In the genomic region with DNA sequence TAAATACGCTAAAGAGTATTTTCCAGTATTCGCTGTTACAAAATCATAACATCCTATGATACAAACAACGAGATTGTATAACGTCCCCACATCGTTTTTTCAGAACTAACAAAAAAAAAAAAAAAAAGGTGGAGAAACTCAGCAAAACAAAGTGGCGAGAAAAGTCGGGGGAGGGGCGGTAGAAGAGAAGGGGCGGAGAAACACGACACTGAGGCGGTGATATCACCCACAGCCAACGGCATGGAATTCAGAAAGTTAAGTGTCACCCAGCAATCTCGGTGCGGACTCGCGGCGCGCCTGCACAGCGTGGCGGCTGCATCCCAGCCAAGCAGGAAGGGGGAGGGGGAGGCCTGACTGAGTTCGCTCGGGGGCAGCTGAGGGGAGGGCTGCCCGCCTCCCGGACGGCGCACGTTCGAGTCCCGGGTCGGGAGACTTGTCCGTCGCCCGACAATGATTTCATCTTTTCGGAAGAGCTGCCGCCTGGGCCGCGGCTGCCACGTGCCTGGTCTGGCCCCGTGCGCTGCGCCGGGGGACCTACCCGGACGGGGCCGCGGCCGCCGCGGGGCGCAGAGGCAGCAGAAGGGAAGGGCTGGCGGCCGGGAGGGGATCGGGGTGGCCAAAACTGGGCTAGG, we compare ENCODE assay signal across 1 cellular context.
TF ChIP-seq lines count a peak whose summit lies in the region.

No MANE protein-coding gene starts in this region.

TF ChIP-seq in WTC11, 78 proteins besides CTCF, POLR2A, EP300 and RAD21 (continued from another document):
- TF ChIP-seq, protein P1, sequence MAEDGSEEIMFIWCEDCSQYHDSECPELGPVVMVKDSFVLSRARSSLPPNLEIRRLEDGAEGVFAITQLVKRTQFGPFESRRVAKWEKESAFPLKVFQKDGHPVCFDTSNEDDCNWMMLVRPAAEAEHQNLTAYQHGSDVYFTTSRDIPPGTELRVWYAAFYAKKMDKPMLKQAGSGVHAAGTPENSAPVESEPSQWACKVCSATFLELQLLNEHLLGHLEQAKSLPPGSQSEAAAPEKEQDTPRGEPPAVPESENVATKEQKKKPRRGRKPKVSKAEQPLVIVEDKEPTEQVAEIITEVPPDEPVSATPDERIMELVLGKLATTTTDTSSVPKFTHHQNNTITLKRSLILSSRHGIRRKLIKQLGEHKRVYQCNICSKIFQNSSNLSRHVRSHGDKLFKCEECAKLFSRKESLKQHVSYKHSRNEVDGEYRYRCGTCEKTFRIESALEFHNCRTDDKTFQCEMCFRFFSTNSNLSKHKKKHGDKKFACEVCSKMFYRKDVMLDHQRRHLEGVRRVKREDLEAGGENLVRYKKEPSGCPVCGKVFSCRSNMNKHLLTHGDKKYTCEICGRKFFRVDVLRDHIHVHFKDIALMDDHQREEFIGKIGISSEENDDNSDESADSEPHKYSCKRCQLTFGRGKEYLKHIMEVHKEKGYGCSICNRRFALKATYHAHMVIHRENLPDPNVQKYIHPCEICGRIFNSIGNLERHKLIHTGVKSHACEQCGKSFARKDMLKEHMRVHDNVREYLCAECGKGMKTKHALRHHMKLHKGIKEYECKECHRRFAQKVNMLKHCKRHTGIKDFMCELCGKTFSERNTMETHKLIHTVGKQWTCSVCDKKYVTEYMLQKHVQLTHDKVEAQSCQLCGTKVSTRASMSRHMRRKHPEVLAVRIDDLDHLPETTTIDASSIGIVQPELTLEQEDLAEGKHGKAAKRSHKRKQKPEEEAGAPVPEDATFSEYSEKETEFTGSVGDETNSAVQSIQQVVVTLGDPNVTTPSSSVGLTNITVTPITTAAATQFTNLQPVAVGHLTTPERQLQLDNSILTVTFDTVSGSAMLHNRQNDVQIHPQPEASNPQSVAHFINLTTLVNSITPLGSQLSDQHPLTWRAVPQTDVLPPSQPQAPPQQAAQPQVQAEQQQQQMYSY (CRISPR knock-in tag; IDR thresholded peaks at IDR 0.05), result 0 out of 2 replicates have a peak, but pooled peaks have one; percentile 41
- TF ChIP-seq, protein P2, sequence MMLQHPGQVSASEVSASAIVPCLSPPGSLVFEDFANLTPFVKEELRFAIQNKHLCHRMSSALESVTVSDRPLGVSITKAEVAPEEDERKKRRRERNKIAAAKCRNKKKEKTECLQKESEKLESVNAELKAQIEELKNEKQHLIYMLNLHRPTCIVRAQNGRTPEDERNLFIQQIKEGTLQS (CRISPR knock-in tag; conservative IDR thresholded peaks at IDR 0.05), result no peak
- TF ChIP-seq, protein P3, sequence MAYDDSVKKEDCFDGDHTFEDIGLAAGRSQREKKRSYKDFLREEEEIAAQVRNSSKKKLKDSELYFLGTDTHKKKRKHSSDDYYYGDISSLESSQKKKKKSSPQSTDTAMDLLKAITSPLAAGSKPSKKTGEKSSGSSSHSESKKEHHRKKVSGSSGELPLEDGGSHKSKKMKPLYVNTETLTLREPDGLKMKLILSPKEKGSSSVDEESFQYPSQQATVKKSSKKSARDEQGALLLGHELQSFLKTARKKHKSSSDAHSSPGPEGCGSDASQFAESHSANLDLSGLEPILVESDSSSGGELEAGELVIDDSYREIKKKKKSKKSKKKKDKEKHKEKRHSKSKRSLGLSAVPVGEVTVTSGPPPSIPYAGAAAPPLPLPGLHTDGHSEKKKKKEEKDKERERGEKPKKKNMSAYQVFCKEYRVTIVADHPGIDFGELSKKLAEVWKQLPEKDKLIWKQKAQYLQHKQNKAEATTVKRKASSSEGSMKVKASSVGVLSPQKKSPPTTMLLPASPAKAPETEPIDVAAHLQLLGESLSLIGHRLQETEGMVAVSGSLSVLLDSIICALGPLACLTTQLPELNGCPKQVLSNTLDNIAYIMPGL (CRISPR knock-in tag; IDR thresholded peaks at IDR 0.05), result peak; percentile 59; the same call in 1 of the 2 replicates
- TF ChIP-seq, protein P4, sequence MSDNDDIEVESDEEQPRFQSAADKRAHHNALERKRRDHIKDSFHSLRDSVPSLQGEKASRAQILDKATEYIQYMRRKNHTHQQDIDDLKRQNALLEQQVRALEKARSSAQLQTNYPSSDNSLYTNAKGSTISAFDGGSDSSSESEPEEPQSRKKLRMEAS (CRISPR knock-in tag; IDR thresholded peaks at IDR 0.05), result 0 out of 2 replicates have a peak, but pooled peaks have one; percentile 44
- TF ChIP-seq TEAD1 (CRISPR knock-in tag; IDR thresholded peaks at IDR 0.05) (peak; percentile 76; the same call in 1 of the 2 replicates), KAT7 (CRISPR knock-in tag; IDR thresholded peaks at IDR 0.05; ENCODE audit: borderline replicate concordance) (0 out of 2 replicates have a peak, but pooled peaks have one; percentile 35)
- TF ChIP-seq, protein P5, sequence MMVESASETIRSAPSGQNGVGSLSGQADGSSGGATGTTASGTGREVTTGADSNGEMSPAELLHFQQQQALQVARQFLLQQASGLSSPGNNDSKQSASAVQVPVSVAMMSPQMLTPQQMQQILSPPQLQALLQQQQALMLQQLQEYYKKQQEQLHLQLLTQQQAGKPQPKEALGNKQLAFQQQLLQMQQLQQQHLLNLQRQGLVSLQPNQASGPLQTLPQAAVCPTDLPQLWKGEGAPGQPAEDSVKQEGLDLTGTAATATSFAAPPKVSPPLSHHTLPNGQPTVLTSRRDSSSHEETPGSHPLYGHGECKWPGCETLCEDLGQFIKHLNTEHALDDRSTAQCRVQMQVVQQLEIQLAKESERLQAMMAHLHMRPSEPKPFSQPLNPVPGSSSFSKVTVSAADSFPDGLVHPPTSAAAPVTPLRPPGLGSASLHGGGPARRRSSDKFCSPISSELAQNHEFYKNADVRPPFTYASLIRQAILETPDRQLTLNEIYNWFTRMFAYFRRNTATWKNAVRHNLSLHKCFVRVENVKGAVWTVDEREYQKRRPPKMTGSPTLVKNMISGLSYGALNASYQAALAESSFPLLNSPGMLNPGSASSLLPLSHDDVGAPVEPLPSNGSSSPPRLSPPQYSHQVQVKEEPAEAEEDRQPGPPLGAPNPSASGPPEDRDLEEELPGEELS (CRISPR knock-in tag; IDR thresholded peaks at IDR 0.05), result peak; percentile 63; the same call in 1 of the 2 replicates
- TF ChIP-seq, protein P6, sequence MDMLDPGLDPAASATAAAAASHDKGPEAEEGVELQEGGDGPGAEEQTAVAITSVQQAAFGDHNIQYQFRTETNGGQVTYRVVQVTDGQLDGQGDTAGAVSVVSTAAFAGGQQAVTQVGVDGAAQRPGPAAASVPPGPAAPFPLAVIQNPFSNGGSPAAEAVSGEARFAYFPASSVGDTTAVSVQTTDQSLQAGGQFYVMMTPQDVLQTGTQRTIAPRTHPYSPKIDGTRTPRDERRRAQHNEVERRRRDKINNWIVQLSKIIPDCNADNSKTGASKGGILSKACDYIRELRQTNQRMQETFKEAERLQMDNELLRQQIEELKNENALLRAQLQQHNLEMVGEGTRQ (CRISPR knock-in tag; IDR thresholded peaks at IDR 0.05), result peak; percentile 36; the same call in 1 of the 2 replicates
